In the genomic region with DNA sequence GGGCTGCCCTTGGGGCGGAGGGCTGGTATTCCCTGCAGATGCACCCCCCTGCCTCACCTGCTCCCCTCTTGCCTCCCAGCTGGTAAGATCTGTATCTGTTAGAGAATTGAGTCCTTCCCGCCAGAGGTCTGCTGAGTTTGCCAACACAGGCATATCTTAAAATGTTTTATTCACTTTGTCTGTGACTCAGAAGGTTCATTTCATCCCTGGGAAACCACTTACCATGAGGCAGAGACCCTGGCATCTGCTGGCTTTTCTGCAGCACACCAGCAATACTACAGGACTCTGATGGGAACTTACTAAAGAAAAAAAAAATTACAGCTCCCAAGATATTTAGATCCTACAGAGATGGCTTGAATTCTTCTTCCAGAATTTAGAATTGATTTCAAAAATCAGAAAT, we compare ENCODE assay signal across 29 cellular contexts.
"Had no signal": no experiment of that assay in that cellular context is flagged by ENCODE, and none has a peak within 500 bp of the region (broad histone marks: within the 10 kb centered on the region; RNA-seq: fewer than 3 reads in every experiment).

No MANE protein-coding gene starts in this region.

- H3K27me3 ChIP-seq: adrenal gland, body of pancreas, MG63 had no signal

- H3K4me3 Mint-ChIP-seq: activated CD4-positive, alpha-beta T cell treated with anti-CD3 and anti-CD28 coated beads, Interleukin-2, amount 10 ng/mL, durations not matched to agents 24 days and 14 days; activated CD8-positive, alpha-beta T cell treated with anti-CD3 and anti-CD28 coated beads for 36 hours; activated naive CD4-positive, alpha-beta T cell treated with anti-CD3 and anti-CD28 coated beads for 36 hours; T-cell; T-helper 17 cell had no signal

- H3K27me3 Mint-ChIP-seq: activated CD4-positive, alpha-beta T cell treated with anti-CD3 and anti-CD28 coated beads, Interleukin-2, amount 10 ng/mL, durations not matched to agents 24 days and 14 days; activated CD8-positive, alpha-beta T cell treated with anti-CD3 and anti-CD28 coated beads for 36 hours; T-helper 17 cell had no signal

- H3K36me3 ChIP-seq: adrenal gland, breast epithelium, MG63, SJCRH30 had no signal

- H3K27ac Mint-ChIP-seq: activated CD4-positive, alpha-beta T cell treated with anti-CD3 and anti-CD28 coated beads, Interleukin-2, amount 10 ng/mL, durations not matched to agents 24 days and 14 days; activated CD8-positive, alpha-beta T cell treated with anti-CD3 and anti-CD28 coated beads for 36 hours; activated naive CD4-positive, alpha-beta T cell treated with anti-CD3 and anti-CD28 coated beads for 36 hours; activated naive CD4-positive, alpha-beta T cell treated with anti-CD3 and anti-CD28 coated beads, Interleukin-2, amount 50 U/mL, for 72 hours; T-cell; T-helper 17 cell had no signal

- H3K4me1 ChIP-seq: adrenal gland, body of pancreas, breast epithelium, SJCRH30 had no signal

- ATAC-seq: activated CD8-positive, alpha-beta T cell treated with anti-CD3 and anti-CD28 coated beads for 36 hours; activated naive CD4-positive, alpha-beta T cell treated with anti-CD3 and anti-CD28 coated beads, Interleukin-2, amount 50 U/mL, for 72 hours; body of pancreas; Panc1; T-cell; T-helper 17 cell had no signal

- H3K4me3 ChIP-seq: adrenal gland, body of pancreas, breast epithelium, MG63, SJCRH30, SK-N-MC had no signal

- H3K9me3 ChIP-seq: adrenal gland, body of pancreas, breast epithelium, MG63, SJCRH30 had no signal

- H3K4me1 Mint-ChIP-seq: activated CD4-positive, alpha-beta T cell treated with anti-CD3 and anti-CD28 coated beads, Interleukin-2, amount 10 ng/mL, durations not matched to agents 24 days and 14 days had no signal

- H3K9me3 Mint-ChIP-seq: activated CD4-positive, alpha-beta T cell treated with anti-CD3 and anti-CD28 coated beads, Interleukin-2, amount 10 ng/mL, durations not matched to agents 24 days and 14 days had no signal

- H3K36me3 Mint-ChIP-seq: activated naive CD4-positive, alpha-beta T cell treated with anti-CD3 and anti-CD28 coated beads, Interleukin-2, amount 50 U/mL, for 72 hours; T-cell had no signal

- H3K27ac ChIP-seq: adrenal gland, body of pancreas, breast epithelium, SJCRH30, SK-N-MC had no signal

- DNase-seq: activated CD4-positive, alpha-beta T cell treated with anti-CD3 and anti-CD28 coated beads, Interleukin-2, amount 10 ng/mL, durations not matched to agents 24 days and 14 days; activated CD4-positive, alpha-beta T cell treated with anti-CD3 and anti-CD28 coated beads, Interleukin-2, amount 50 U/mL, for 4 hours; activated CD8-positive, alpha-beta T cell treated with anti-CD3 and anti-CD28 coated beads for 36 hours; activated gamma-delta T cell treated with Interleukin-2 at 50 U/mL for 16 hours; activated naive CD4-positive, alpha-beta T cell treated with anti-CD3 and anti-CD28 coated beads for 36 hours; activated T-cell treated with anti-CD3 and anti-CD28 coated beads, Interleukin-2, amount 50 U/mL, for 1 hour; adrenal gland; anterior cingulate cortex; body of pancreas; Karpas-422; KBM-7; MG63; NCI-H1048; NCI-H1105 treated with DMSO at 0.1 percent for 48 hours; NCI-H1436; NCI-H1694; NCI-H1930; NCI-H2081 treated with DMSO at 0.1 percent for 48 hours; NCI-H345; NCI-H524 treated with DMSO at 0.1 percent for 48 hours; SHP77; SJCRH30; T-cell; T-helper 17 cell; T1000 had no signal
